In the genomic region with DNA sequence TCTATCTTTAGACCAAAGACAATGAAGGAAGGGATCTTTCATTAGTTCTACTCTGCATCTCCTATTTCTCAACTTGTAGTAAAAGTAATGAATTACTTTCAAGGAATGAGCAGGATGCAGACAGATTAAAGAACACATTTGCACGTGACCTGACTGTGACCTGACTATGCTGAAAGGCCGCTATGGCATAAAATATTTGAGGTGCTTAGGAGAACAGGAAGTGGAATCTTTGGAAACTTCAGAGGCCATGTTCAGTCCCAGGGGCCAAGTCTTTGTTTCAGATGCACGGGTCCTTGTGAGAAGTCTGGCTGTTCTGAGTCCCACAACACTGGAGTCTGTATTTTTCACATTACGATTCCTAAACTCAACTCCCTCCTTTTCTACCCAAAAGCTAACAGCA, we compare ENCODE assay signal across 1 cellular context.
TF ChIP-seq lines count a peak whose summit lies in the region.

No MANE protein-coding gene starts in this region.

TF ChIP-seq in SK-N-SH treated with all-trans-retinoic acid at 6 μM for 48 hours, 23 proteins besides CTCF, POLR2A, EP300 and RAD21 (continued from another document):
- TF ChIP-seq, protein P1, sequence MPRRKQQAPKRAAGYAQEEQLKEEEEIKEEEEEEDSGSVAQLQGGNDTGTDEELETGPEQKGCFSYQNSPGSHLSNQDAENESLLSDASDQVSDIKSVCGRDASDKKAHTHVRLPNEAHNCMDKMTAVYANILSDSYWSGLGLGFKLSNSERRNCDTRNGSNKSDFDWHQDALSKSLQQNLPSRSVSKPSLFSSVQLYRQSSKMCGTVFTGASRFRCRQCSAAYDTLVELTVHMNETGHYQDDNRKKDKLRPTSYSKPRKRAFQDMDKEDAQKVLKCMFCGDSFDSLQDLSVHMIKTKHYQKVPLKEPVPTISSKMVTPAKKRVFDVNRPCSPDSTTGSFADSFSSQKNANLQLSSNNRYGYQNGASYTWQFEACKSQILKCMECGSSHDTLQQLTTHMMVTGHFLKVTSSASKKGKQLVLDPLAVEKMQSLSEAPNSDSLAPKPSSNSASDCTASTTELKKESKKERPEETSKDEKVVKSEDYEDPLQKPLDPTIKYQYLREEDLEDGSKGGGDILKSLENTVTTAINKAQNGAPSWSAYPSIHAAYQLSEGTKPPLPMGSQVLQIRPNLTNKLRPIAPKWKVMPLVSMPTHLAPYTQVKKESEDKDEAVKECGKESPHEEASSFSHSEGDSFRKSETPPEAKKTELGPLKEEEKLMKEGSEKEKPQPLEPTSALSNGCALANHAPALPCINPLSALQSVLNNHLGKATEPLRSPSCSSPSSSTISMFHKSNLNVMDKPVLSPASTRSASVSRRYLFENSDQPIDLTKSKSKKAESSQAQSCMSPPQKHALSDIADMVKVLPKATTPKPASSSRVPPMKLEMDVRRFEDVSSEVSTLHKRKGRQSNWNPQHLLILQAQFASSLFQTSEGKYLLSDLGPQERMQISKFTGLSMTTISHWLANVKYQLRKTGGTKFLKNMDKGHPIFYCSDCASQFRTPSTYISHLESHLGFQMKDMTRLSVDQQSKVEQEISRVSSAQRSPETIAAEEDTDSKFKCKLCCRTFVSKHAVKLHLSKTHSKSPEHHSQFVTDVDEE (CRISPR knock-in tag; IDR thresholded peaks at IDR 0.05), result no peak
- no peak for TF ChIP-seq TOX (CRISPR knock-in tag; IDR thresholded peaks at IDR 0.05; ENCODE audit: borderline replicate concordance)
- TF ChIP-seq ZNF70 (CRISPR knock-in tag; IDR thresholded peaks at IDR 0.05), result no peak
- no peak for TF ChIP-seq ZNF565 (CRISPR knock-in tag; conservative IDR thresholded peaks at IDR 0.05; ENCODE audit: low read depth)
- no peak for TF ChIP-seq ZFP3 (CRISPR knock-in tag; IDR thresholded peaks at IDR 0.05)
- no peak for TF ChIP-seq ARNTL (CRISPR knock-in tag; IDR thresholded peaks at IDR 0.05; ENCODE audit: borderline replicate concordance, low read depth)
- no peak for TF ChIP-seq SNAI2 (CRISPR knock-in tag; IDR thresholded peaks at IDR 0.05)
